19 cellular contexts compared by ENCODE assay signal in genomic region chr5:123524146-123524545, GRCh38.
"Had no signal": no experiment of that assay in that cellular context is flagged by ENCODE, and none has a peak within 500 bp of the region (broad histone marks: within the 10 kb centered on the region; RNA-seq: fewer than 3 reads in every experiment).

No MANE protein-coding gene starts in this region.

- H3K4me3 ChIP-seq: dorsolateral prefrontal cortex, lung, right atrium auricular region, tibial artery had no signal

- H3K27ac Mint-ChIP-seq: naive thymus-derived CD4-positive, alpha-beta T cell had no signal

- FAIRE-seq: small intestine had no signal

- H3K4me3 Mint-ChIP-seq: central memory CD8-positive, alpha-beta T cell; naive thymus-derived CD4-positive, alpha-beta T cell; neural crest cell had no signal

- H3K27me3 ChIP-seq: dorsolateral prefrontal cortex, right atrium auricular region, tibial artery had no signal

- H3K36me3 ChIP-seq: right atrium auricular region, tibial artery had no signal

- H3K27me3 Mint-ChIP-seq: central memory CD8-positive, alpha-beta T cell; naive thymus-derived CD4-positive, alpha-beta T cell had no signal

- H3K27ac ChIP-seq: dorsolateral prefrontal cortex, right atrium auricular region, tibial artery had no signal

- H3K9me3 ChIP-seq: right atrium auricular region, tibial artery had no signal

- ATAC-seq: left ventricle myocardium superior; naive thymus-derived CD4-positive, alpha-beta T cell; stimulated activated naive CD8-positive, alpha-beta T cell treated with anti-CD3 and anti-CD28 coated beads, Interleukin-15, Interleukin-2, amounts not matched to agents 100 U/mL and 50 U/mL, for 24 hours had no signal

- H3K9me3 Mint-ChIP-seq: central memory CD8-positive, alpha-beta T cell; neural crest cell had no signal

- DNase-seq: cortex of kidney; dorsolateral prefrontal cortex; effector CD8-positive, alpha-beta T cell; foreskin melanocyte; head of caudate nucleus; hippocampal formation; kidney glomerular epithelial cell; left ventricle myocardium superior; mesendoderm; naive thymus-derived CD4-positive, alpha-beta T cell; small intestine; stimulated activated CD4-positive, alpha-beta T cell treated with anti-CD3 and anti-CD28 coated beads, Interleukin-12 subunit alpha, Interleukin-12 subunit beta, amount 100 ng/mL, for 4 hours; stimulated activated CD4-positive, alpha-beta T cell treated with anti-CD3 and anti-CD28 coated beads, Interleukin-2, amount 100 ng/mL, for 48 hours; stimulated activated naive CD8-positive, alpha-beta T cell treated with anti-CD3 and anti-CD28 coated beads, Interleukin-15, Interleukin-2, amounts not matched to agents 100 U/mL and 50 U/mL, for 24 hours; tibial artery had no signal
